28 cellular contexts compared by ENCODE assay signal in genomic region chr1:67281246-67281645, GRCh38. TPM values are rescaled to one million over a fixed set of nuclear protein-coding genes. Genes with fewer than 3 reads are reported as not detected.
"Had no signal": no experiment of that assay in that cellular context is flagged by ENCODE, and none has a peak within 500 bp of the region (broad histone marks: within the 10 kb centered on the region; RNA-seq: fewer than 3 reads in every experiment).

No MANE protein-coding gene starts in this region.

- H3K9me3 ChIP-seq: esophagus muscularis mucosa, gastrocnemius medialis, lower lobe of right lung, ovary, right lobe of liver, stomach, thoracic aorta, transverse colon had no signal

- H3K36me3 ChIP-seq: esophagus muscularis mucosa, gastrocnemius medialis, heart right ventricle, left ventricle myocardium inferior, lower lobe of right lung, neural progenitor cell, ovary, right lobe of liver, stomach, thoracic aorta, transverse colon had no signal

- H3K36me3 Mint-ChIP-seq: memory B cell, mesothelial cell of epicardium, neural progenitor cell had no signal

- DNase-seq: cortex of kidney; dorsolateral prefrontal cortex; effector memory CD4-positive, alpha-beta T cell; gastrocnemius medialis; heart right ventricle; islet precursor cell; left ventricle myocardium inferior; lower lobe of right lung; nucleus accumbens; ovary; retina; right lobe of liver; stimulated activated CD4-positive, alpha-beta T cell treated with anti-CD3 and anti-CD28 coated beads, Interleukin-2, amount 100 ng/mL, for 24 hours; stimulated activated CD4-positive, alpha-beta T cell treated with anti-CD3 and anti-CD28 coated beads, Interleukin-4, amount 100 ng/mL, for 4 hours; stimulated activated naive CD4-positive, alpha-beta T cell; stomach; substantia nigra; transverse colon had no signal

- H3K27me3 ChIP-seq: dorsolateral prefrontal cortex, esophagus muscularis mucosa, gastrocnemius medialis, heart right ventricle, neural progenitor cell, ovary, right lobe of liver, stomach, transverse colon had no signal

- ATAC-seq: gastrocnemius medialis; heart right ventricle; lower lobe of right lung; natural killer cell treated with Interleukin-12 subunit alpha and Interleukin-12 subunit beta and Interleukin-15 and Interleukin-18, amount 100 ng/mL, for 72 hours; right lobe of liver had no signal

- H3K27ac ChIP-seq: dorsolateral prefrontal cortex, epithelial cell of prostate, esophagus muscularis mucosa, gastrocnemius medialis, heart right ventricle, left ventricle myocardium inferior, lower lobe of right lung, neural progenitor cell, ovary, right lobe of liver, stomach, thoracic aorta, transverse colon had no signal

- H3K4me3 ChIP-seq: dorsolateral prefrontal cortex, esophagus muscularis mucosa, gastrocnemius medialis, heart right ventricle, left ventricle myocardium inferior, lower lobe of right lung, neural progenitor cell, ovary, right lobe of liver, stomach, thoracic aorta, transverse colon had no signal

- H3K4me1 Mint-ChIP-seq: neural progenitor cell had no signal

- H3K9me3 Mint-ChIP-seq: memory B cell, neural progenitor cell had no signal

- H3K27ac Mint-ChIP-seq: memory B cell, mesothelial cell of epicardium, neural progenitor cell, progenitor cell of endocrine pancreas had no signal

- H3K4me3 Mint-ChIP-seq: memory B cell; mesothelial cell of epicardium; natural killer cell treated with Interleukin-12 subunit alpha and Interleukin-12 subunit beta and Interleukin-15 and Interleukin-18, amount 100 ng/mL, for 72 hours; neural progenitor cell had no signal

- H3K4me1 ChIP-seq: esophagus muscularis mucosa, gastrocnemius medialis, heart right ventricle, left ventricle myocardium inferior, lower lobe of right lung, neural progenitor cell, right lobe of liver had no signal

- H3K27me3 Mint-ChIP-seq: natural killer cell treated with Interleukin-12 subunit alpha and Interleukin-12 subunit beta and Interleukin-15 and Interleukin-18, amount 100 ng/mL, for 72 hours had no signal

- FAIRE-seq: endometrium had no signal

RNA-seq across cellular contexts. Expression of gene IL12RB2, which starts 26.4 kb away (rescaled TPM):
- total RNA-seq: fibroblast of villous mesenchyme, progenitor cell of endocrine pancreas had no signal
